ENCODE assay signal across 8 cellular contexts in genomic region chr5:75511435-75512382, GRCh38. TPM values are rescaled to one million over a fixed set of nuclear protein-coding genes. Genes with fewer than 3 reads are reported as not detected.
DNase-seq lines count a peak whose midpoint lies in the region; ATAC-seq, FAIRE-seq and TF ChIP-seq lines count a peak whose summit lies in the region.

CERT1 (minus strand) TSS chr5:75511629; CDS start chr5:75511207, 422 bp downstream.
POLK (plus strand) TSS chr5:75511891.

- H3K79me2 ChIP-seq in smooth muscle cell (ENCODE audit: low read depth): peaks cover 90% of the 10 kb centered on the region

- H3K4me3 ChIP-seq in AG04449 (ENCODE audit: low read depth, low read length): peak within 1 kb of the TSS; percentile 82
- H3K4me3 ChIP-seq in WI38 (ENCODE audit: low read depth, low read length): peak within 1 kb of the TSS; percentile 97
- peak within 1 kb of the TSS; percentile 75 for H3K4me3 ChIP-seq in bronchial epithelial cell (ENCODE audit: low read depth, low read length)
- H3K4me3 ChIP-seq in smooth muscle cell: peak within 1 kb of the TSS; percentile 98

- WGBS in smooth muscle cell (ENCODE audit: low lambda C conversion rate): 3% methylated on average over 60 of the region's 71 CpGs

- peak; percentile 7 for FAIRE-seq in bronchial epithelial cell (lab: Jason Lieb, UNC)

- H3K27me3 ChIP-seq in bronchial epithelial cell (ENCODE audit: control insufficient read depth, insufficient read depth, low read length) (no peaks in the 10 kb centered on the region), smooth muscle cell (ENCODE audit: low read depth) (no peaks in the 10 kb centered on the region)

- DNase-seq in AG04449 (ENCODE audit: low read depth, low spot score): peak; percentile 90
- peak; percentile 95 for DNase-seq in NCI-H2227 treated with DMSO at 0.1 percent for 48 hours (lab: John Stamatoyannopoulos, UW)
- peak; percentile 97 for DNase-seq in bronchial epithelial cell (ENCODE audit: low read depth)
- DNase-seq in iPS-NIHi11 (ENCODE audit: low spot score): peak; percentile 95
- peak; percentile 88 for DNase-seq in smooth muscle cell (lab: John Stamatoyannopoulos, UW; ENCODE audit: unreplicated experiment)

- H3K9ac ChIP-seq in smooth muscle cell (ENCODE audit: low read depth): peak within 1 kb of the TSS; percentile 86

- H2AFZ ChIP-seq in smooth muscle cell (ENCODE audit: low read depth): peak within 1 kb of the TSS; percentile 94

- peaks cover 28% of the 10 kb centered on the region for H3K4me1 ChIP-seq in smooth muscle cell (ENCODE audit: low read depth)

- peak within 1 kb of the TSS; percentile 92 for H3K4me2 ChIP-seq in smooth muscle cell

- no peaks in the 10 kb centered on the region for H3F3A ChIP-seq in smooth muscle cell (ENCODE audit: low read depth)

- ATAC-seq in GM18907 (IDR thresholded peaks at IDR 0.05; ENCODE audit: unreplicated experiment): peak; percentile 86
- ATAC-seq in HG03159 (IDR thresholded peaks at IDR 0.05; ENCODE audit: unreplicated experiment): peak; percentile 77

- H3K9me3 ChIP-seq in smooth muscle cell (replicated peaks; ENCODE audit: low read depth): no peaks in the 10 kb centered on the region

- no peak for TF ChIP-seq CTCF in AG04449 (IDR thresholded peaks at IDR 0.05; ENCODE audit: insufficient read depth, low read length, missing control alignments)
- TF ChIP-seq CTCF in WI38 (IDR thresholded peaks at IDR 0.05; ENCODE audit: low read depth, low read length): no peak
- no peak for TF ChIP-seq CTCF in bronchial epithelial cell (IDR thresholded peaks at IDR 0.05; ENCODE audit: insufficient read depth, low read length, severe bottlenecking)
- no peak for TF ChIP-seq CTCF in smooth muscle cell (IDR thresholded peaks at IDR 0.05; ENCODE audit: borderline replicate concordance, insufficient read depth, poor library complexity, severe bottlenecking)

- no peaks in the 10 kb centered on the region for H3K36me3 ChIP-seq in bronchial epithelial cell (ENCODE audit: control insufficient read depth, insufficient read depth, low read length)
- H3K36me3 ChIP-seq in smooth muscle cell (ENCODE audit: low read depth): no peaks in the 10 kb centered on the region

- POLR2A ChIA-PET in AG04449 (lab: Yijun Ruan, JAX): interaction anchor here (0.7 to 1.1 kb wide), 3 partner anchors 55 to 1280 kb away, joined by 3 read pairs; no protein-coding TSS in a partner anchor

- peak within 1 kb of the TSS; percentile 81 for H3K27ac ChIP-seq in smooth muscle cell (ENCODE audit: low read depth)

- CTCF ChIA-PET in AG04449 (lab: Yijun Ruan, JAX): interaction anchor here (1.6 kb wide), 1 partner anchor 169 kb away, joined by 3 read pairs; no protein-coding TSS in a partner anchor

- peaks cover 39% of the 10 kb centered on the region for H4K20me1 ChIP-seq in smooth muscle cell (ENCODE audit: low read depth)

RNA-seq across cellular contexts. Expression of gene CERT1, which starts in this region (rescaled TPM):
- total RNA-seq in bronchial epithelial cell (20.5 and 25.3 TPM in 2 replicates), smooth muscle cell (31.0 and 35.4 TPM in 2 replicates)
- 9.1 and 16.8 TPM in 2 replicates for polyA plus RNA-seq in smooth muscle cell

RNA-seq across cellular contexts. Expression of gene POLK, which starts in this region (rescaled TPM):
- 22.4 and 23.8 TPM in 2 replicates for total RNA-seq in bronchial epithelial cell
- total RNA-seq in smooth muscle cell: 31.6 and 36.5 TPM in 2 replicates
- polyA plus RNA-seq in smooth muscle cell: 12.8 and 15.0 TPM in 2 replicates

Comparison
In these comparisons a context has a peak if more than half of its experiments do, and no peak if none do; other contexts are left out.
1. Peak in every context shown above with its lines: DNase-seq, ATAC-seq, H3K4me3 ChIP-seq and H3K27ac ChIP-seq.